In the genomic region with DNA sequence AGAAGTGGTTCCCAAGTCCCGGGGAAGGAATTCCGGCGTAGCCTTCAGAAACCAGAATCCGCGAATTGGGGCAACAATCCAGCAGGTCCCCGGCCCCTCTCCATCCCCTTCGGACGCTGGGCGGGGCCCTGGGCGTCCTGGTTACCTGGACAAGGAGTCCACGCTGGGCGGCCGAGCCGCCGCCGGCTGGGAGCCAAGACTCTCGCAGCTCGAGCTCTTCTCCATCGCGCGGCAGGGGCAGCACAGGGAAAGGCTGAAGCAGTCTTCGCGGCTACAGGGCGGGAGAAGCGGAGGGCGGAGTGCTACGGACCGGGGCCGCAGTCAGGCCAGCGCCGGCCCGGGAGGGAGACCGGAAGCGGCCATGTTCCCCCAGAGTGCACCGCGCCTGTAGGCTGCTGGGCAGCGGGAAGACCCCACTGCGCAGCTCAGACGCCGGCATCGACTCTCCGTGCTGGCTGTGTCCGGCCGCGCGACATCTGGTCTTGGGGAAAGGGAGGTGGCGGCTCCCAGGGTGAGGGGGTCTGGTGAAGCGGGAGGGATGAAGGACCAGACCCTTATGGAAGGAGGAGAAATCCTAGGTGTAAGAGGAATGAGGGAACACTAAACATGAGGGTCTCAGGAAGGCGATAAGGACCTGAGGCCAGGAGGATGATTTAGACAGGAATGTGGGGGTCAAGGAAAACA, we compare ENCODE assay signal across 8 cellular contexts. TPM values are rescaled to one million over a fixed set of nuclear protein-coding genes. Genes with fewer than 3 reads are reported as not detected.
DNase-seq lines count a peak whose midpoint lies in the region; ATAC-seq and TF ChIP-seq lines count a peak whose summit lies in the region.

A gene (minus strand): TSS at position 378 of the 684 bp plus-strand sequence. CDS start 153 bp downstream, at position 225.

- H3K4me3 ChIP-seq in HUES48 (ENCODE audit: low read depth, low read length) (peak within 1 kb of the TSS; percentile 95), fibroblast of villous mesenchyme (ENCODE audit: low read depth, low read length) (peak within 1 kb of the TSS; percentile 76), neural cell (ENCODE audit: low read length) (peak within 1 kb of the TSS; percentile 87), stomach smooth muscle (ENCODE audit: low read length in 2 of 2) (peak within 1 kb of the TSS; percentile 89 to 90)

- H3K27ac ChIP-seq in HUES48 (ENCODE audit: low read depth, low read length): peak within 1 kb of the TSS; percentile 96
- H3K27ac ChIP-seq in neural cell (ENCODE audit: low read length): peak within 1 kb of the TSS; percentile 71
- peak within 1 kb of the TSS; percentile 87 for H3K27ac ChIP-seq in stomach smooth muscle (ENCODE audit: low read length)

- DNase-seq in DMS153 treated with DMSO at 0.1 percent for 48 hours (lab: John Stamatoyannopoulos, UW; ENCODE audit: unreplicated experiment): peak; percentile 44
- peak; percentile 73 for DNase-seq in RPMI8226
- peak; percentile 27 for DNase-seq in activated gamma-delta T cell (lab: John Stamatoyannopoulos, UW)
- peak; percentile 72 for DNase-seq in fibroblast of villous mesenchyme (ENCODE audit: low read depth)

- no peaks in the 10 kb centered on the region for H3K9me2 ChIP-seq in neural cell (ENCODE audit: insufficient read depth, low read length)

- peak within 1 kb of the TSS; percentile 95 for H3K9ac ChIP-seq in HUES48 (ENCODE audit: low read depth, low read length)
- peak within 1 kb of the TSS; percentile 80 for H3K9ac ChIP-seq in neural cell (ENCODE audit: low read length)
- peak within 1 kb of the TSS; percentile 90 to 99 for H3K9ac ChIP-seq in stomach smooth muscle (ENCODE audit: low read length in 2 of 2)

- no peaks in the 10 kb centered on the region for H3F3A ChIP-seq in neural cell (ENCODE audit: insufficient read depth, low read length, poor library complexity, severe bottlenecking)

- H3K27me3 ChIP-seq in HUES48 (ENCODE audit: control insufficient read depth, insufficient read depth, low read length) (no peaks in the 10 kb centered on the region), neural cell (ENCODE audit: insufficient read depth, low read depth, low read length) (no peaks in the 10 kb centered on the region), stomach smooth muscle (ENCODE audit: control insufficient read depth in 1 of 2, insufficient read depth in 2 of 2, low read length in 2 of 2) (no peaks in the 10 kb centered on the region)

- peak; percentile 14 for TF ChIP-seq EP300 in neural cell (conservative IDR thresholded peaks at IDR 0.05; ENCODE audit: poor library complexity, severe bottlenecking)

- no peaks in the 10 kb centered on the region for H3K9me3 ChIP-seq in HUES48 (ENCODE audit: control insufficient read depth, insufficient read depth, low read length)
- H3K9me3 ChIP-seq in neural cell (ENCODE audit: low read length): no peaks in the 10 kb centered on the region
- H3K9me3 ChIP-seq in stomach smooth muscle (ENCODE audit: control insufficient read depth in 2 of 2, low read length in 2 of 2): no peaks in the 10 kb centered on the region

- H4K20me1 ChIP-seq in neural cell (ENCODE audit: insufficient read depth): no peaks in the 10 kb centered on the region

- H3K79me2 ChIP-seq in neural cell (replicated peaks; ENCODE audit: insufficient read depth, low read length): peaks cover 41% of the 10 kb centered on the region

- TF ChIP-seq CTCF in fibroblast of villous mesenchyme (IDR thresholded peaks at IDR 0.05; ENCODE audit: insufficient read depth, low read depth, low read length) (no peak), neural cell (IDR thresholded peaks at IDR 0.05; ENCODE audit: poor library complexity, severe bottlenecking) (no peak)

- H3K4me2 ChIP-seq in neural cell (ENCODE audit: low read length): peak within 1 kb of the TSS; percentile 81

- no peaks in the 10 kb centered on the region for H3K36me3 ChIP-seq in HUES48 (ENCODE audit: control insufficient read depth, insufficient read depth, low read length)
- H3K36me3 ChIP-seq in neural cell (ENCODE audit: insufficient read depth, low read length): no peaks in the 10 kb centered on the region
- no peaks in the 10 kb centered on the region for H3K36me3 ChIP-seq in stomach smooth muscle (ENCODE audit: control insufficient read depth in 2 of 2, insufficient read depth in 2 of 2, low read length in 2 of 2)

- H2AFZ ChIP-seq in neural cell (ENCODE audit: low read depth, low read length): peak within 1 kb of the TSS; percentile 98

- TF ChIP-seq RAD21 in neural cell (conservative IDR thresholded peaks at IDR 0.05): peak; percentile 39

- H3K4me1 ChIP-seq in HUES48 (ENCODE audit: control insufficient read depth, insufficient read depth, low read length) (peaks cover 18% of the 10 kb centered on the region), stomach smooth muscle (ENCODE audit: control insufficient read depth, insufficient read depth, low read length) (no peaks in the 10 kb centered on the region)

- peak; percentile 100 for ATAC-seq in GM21423 (IDR thresholded peaks at IDR 0.05; ENCODE audit: unreplicated experiment)

TF ChIP-seq in neural cell, 6 proteins besides CTCF, POLR2A, EP300 and RAD21:
- TF ChIP-seq EZH2 (IDR thresholded peaks at IDR 0.05; ENCODE audit: borderline replicate concordance, insufficient read depth, low read length, poor library complexity, severe bottlenecking) (no peak), TAF1 (IDR thresholded peaks at IDR 0.05; ENCODE audit: low read depth) (peak; percentile 61), MXI1 (conservative IDR thresholded peaks at IDR 0.05; ENCODE audit: poor library complexity, severe bottlenecking) (peak; percentile 74), POLR2AphosphoS5 (IDR thresholded peaks at IDR 0.05) (peak; percentile 79), SMC3 (conservative IDR thresholded peaks at IDR 0.05; ENCODE audit: poor library complexity) (no peak)
- TF ChIP-seq, protein P1, sequence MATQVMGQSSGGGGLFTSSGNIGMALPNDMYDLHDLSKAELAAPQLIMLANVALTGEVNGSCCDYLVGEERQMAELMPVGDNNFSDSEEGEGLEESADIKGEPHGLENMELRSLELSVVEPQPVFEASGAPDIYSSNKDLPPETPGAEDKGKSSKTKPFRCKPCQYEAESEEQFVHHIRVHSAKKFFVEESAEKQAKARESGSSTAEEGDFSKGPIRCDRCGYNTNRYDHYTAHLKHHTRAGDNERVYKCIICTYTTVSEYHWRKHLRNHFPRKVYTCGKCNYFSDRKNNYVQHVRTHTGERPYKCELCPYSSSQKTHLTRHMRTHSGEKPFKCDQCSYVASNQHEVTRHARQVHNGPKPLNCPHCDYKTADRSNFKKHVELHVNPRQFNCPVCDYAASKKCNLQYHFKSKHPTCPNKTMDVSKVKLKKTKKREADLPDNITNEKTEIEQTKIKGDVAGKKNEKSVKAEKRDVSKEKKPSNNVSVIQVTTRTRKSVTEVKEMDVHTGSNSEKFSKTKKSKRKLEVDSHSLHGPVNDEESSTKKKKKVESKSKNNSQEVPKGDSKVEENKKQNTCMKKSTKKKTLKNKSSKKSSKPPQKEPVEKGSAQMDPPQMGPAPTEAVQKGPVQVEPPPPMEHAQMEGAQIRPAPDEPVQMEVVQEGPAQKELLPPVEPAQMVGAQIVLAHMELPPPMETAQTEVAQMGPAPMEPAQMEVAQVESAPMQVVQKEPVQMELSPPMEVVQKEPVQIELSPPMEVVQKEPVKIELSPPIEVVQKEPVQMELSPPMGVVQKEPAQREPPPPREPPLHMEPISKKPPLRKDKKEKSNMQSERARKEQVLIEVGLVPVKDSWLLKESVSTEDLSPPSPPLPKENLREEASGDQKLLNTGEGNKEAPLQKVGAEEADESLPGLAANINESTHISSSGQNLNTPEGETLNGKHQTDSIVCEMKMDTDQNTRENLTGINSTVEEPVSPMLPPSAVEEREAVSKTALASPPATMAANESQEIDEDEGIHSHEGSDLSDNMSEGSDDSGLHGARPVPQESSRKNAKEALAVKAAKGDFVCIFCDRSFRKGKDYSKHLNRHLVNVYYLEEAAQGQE (IDR thresholded peaks at IDR 0.05; ENCODE audit: borderline replicate concordance): peak; percentile 60

RNA-seq across cellular contexts. Expression of the gene that starts here (rescaled TPM):
- total RNA-seq in fibroblast of villous mesenchyme: 49.3 and 53.5 TPM in 2 replicates
- 24.0 and 30.9 TPM in 2 replicates for polyA plus RNA-seq in neural cell
- 36.5 and 48.6 TPM in 2 replicates for polyA minus RNA-seq in neural cell

Comparison
In these comparisons a context has a peak if more than half of its experiments do, and no peak if none do; other contexts are left out.
1. Peak in every context shown above with its lines: DNase-seq, ATAC-seq, H3K4me3 ChIP-seq and H3K27ac ChIP-seq.